8 cellular contexts compared by ENCODE assay signal in the genomic region with DNA sequence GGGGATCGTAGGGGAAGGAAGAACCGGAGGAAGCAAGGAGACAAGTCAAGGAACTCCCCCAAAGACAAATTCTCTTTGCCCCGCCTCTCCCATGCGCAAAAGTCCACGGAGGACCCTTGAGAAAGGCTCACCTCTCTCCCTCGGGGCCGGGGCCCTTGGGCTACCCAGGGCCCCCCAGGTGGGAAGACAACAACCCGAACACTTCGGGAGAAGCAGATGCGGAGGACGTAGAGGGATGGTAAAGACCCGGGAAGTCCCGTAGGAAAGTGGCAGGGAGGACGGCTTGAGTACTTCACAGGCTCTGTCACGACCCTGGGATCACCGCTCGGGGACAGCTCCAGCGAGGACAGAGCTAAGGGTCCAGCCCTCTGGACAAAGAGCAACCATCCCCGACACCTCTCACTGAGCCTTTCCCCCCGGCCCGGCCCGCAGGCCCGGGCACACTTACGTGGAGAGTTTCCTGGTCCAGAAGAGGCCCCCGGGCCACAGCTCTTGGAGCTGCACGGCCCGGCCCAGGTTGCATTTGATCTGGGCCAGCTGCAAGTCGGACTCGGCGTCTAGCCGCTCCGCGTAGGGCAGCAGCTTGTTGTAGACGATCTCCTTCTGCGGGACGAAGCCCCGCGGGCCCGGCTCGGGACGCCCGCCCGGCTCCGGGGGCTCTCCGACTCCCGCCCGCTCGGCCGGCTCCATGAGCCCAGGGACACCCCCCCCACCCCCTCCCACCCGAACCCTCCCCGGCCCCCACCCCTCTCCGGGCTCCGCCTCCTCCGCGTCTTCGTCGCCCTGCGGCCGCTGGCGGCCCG. TPM values are rescaled to one million over a fixed set of nuclear protein-coding genes. Genes with fewer than 3 reads are reported as not detected.
A peak's percentile ranks its signal among the peaks of the same experiment; 100 is the strongest.
DNase-seq lines count a peak whose midpoint lies in the region; ATAC-seq and TF ChIP-seq lines count a peak whose summit lies in the region.

No MANE protein-coding gene starts in this region.

- no peaks in the 10 kb centered on the region for H3K36me3 ChIP-seq in kidney epithelial cell (ENCODE audit: control insufficient read depth, insufficient read depth, low read length)

- no peaks in the 10 kb centered on the region for H3K9me3 Mint-ChIP-seq in central memory CD8-positive, alpha-beta T cell

- H3K27me3 ChIP-seq in kidney epithelial cell (ENCODE audit: control insufficient read depth, insufficient read depth, low read length) = no peaks in the 10 kb centered on the region

- H3K27ac Mint-ChIP-seq in T-helper 17 cell = peak overlapping the region; percentile 98
- H3K27ac Mint-ChIP-seq in central memory CD8-positive, alpha-beta T cell (ENCODE audit: low read depth) = peak overlapping the region; percentile 98

- peaks cover 46% of the 10 kb centered on the region for H3K4me1 Mint-ChIP-seq in T-helper 17 cell
- H3K4me1 Mint-ChIP-seq in central memory CD8-positive, alpha-beta T cell = peaks cover 54% of the 10 kb centered on the region

- TF ChIP-seq CTCF in kidney epithelial cell (IDR thresholded peaks at IDR 0.05; ENCODE audit: insufficient read depth, low read length, poor library complexity, severe bottlenecking) = no peak

- DNase-seq in GF-D8 (lab: John Stamatoyannopoulos, UW) (peak; percentile 28), HT-29 (ENCODE audit: low spot score) (peak; percentile 64), T-helper 17 cell (peak in 1 of 3 donors; percentile 8), kidney epithelial cell (ENCODE audit: low read depth) (no peak), T1000 (lab: John Stamatoyannopoulos, UW) (no peak)
- peak in 1 of 2 donors; percentile 23 for DNase-seq in central memory CD8-positive, alpha-beta T cell (ENCODE audit: low spot score in 2 of 2)
- DNase-seq in stimulated activated CD4-positive, alpha-beta T cell treated with anti-CD3 and anti-CD28 coated beads, Interleukin-2, amount 100 ng/mL, for 24 hours = peak; percentile 27 to 38

- peak overlapping the region; percentile 83 for H3K4me3 ChIP-seq in kidney epithelial cell (ENCODE audit: low read depth, low read length)

- no peaks in the 10 kb centered on the region for H3K27me3 Mint-ChIP-seq in T-helper 17 cell
- H3K27me3 Mint-ChIP-seq in central memory CD8-positive, alpha-beta T cell = no peaks in the 10 kb centered on the region

- ATAC-seq in GM21526 (IDR thresholded peaks at IDR 0.05; ENCODE audit: low FRiP score, unreplicated experiment) = peak; percentile 23
- ATAC-seq in T-helper 17 cell = peak; percentile 37
- peak; percentile 41 for ATAC-seq in central memory CD8-positive, alpha-beta T cell (replicated peaks; ENCODE audit: extremely low read depth, poor library complexity, severe bottlenecking)

- H3K36me3 Mint-ChIP-seq in T-helper 17 cell (ENCODE audit: low read depth) = peaks cover 18% of the 10 kb centered on the region
- peaks cover 18% of the 10 kb centered on the region for H3K36me3 Mint-ChIP-seq in central memory CD8-positive, alpha-beta T cell (ENCODE audit: insufficient read depth)

- no peaks in the 10 kb centered on the region for H3K9me3 ChIP-seq in T-helper 17 cell (ENCODE audit: control insufficient read depth, low read length, poor library complexity, severe bottlenecking)

- peak overlapping the region; percentile 98 for H3K4me3 Mint-ChIP-seq in T-helper 17 cell
- H3K4me3 Mint-ChIP-seq in central memory CD8-positive, alpha-beta T cell = peak overlapping the region; percentile 96

RNA-seq across cellular contexts. Expression of a gene that starts 0.5 kb away (rescaled TPM):
- total RNA-seq in HT-29 (2014; rRNA removed; shearing (Covaris generic)) = 21.9 and 25.9 TPM in 2 replicates
- total RNA-seq in T-helper 17 cell (10 to 100 TPM; 64.5 to 80.4 TPM), kidney epithelial cell (39.5 and 44.3 TPM in 2 replicates)

Comparison
In these comparisons a context has a peak if more than half of its experiments do, and no peak if none do; other contexts are left out.
1. DNase-seq: peak in GF-D8 (single experiment), HT-29 (single experiment) and stimulated activated CD4-positive, alpha-beta T cell treated with anti-CD3 and anti-CD28 coated beads, Interleukin-2, amount 100 ng/mL, for 24 hours (2 of 2); none in kidney epithelial cell (single experiment) and T1000 (single experiment).
2. Peak in every context shown above with its lines, with median percentiles within 50 percentile points of each other: ATAC-seq.